In the genomic region with DNA sequence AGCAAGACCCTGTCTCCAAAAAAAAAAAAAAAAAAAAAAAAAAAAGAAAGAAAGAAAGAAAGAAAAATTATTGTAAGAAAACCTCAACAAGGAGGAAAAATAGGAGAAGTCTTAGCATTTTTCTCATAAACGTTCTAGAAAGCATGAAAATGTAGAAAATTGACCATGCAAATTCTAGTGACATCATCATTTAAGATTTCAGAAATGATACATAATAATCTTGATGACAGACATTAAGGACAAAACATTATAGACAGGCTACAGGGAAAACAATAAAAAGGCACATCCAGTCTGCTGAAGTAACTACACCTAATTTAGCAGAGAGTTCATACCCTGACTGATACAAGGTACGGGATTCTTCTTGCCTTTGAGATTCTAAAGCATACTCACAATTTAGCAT, we compare ENCODE assay signal across 24 cellular contexts.
"Had no signal": no experiment of that assay in that cellular context is flagged by ENCODE, and none has a peak within 500 bp of the region (broad histone marks: within the 10 kb centered on the region; RNA-seq: fewer than 3 reads in every experiment).

No MANE protein-coding gene starts in this region.

- H3K27ac Mint-ChIP-seq: activated T-helper 2 cell treated with anti-CD3 and anti-CD28 coated beads, Interferon-gamma antibody, Interleukin-2, Interleukin-4, amounts not matched to agents 10 μg/mL and 5 μg/mL and 100 μg/mL, durations not matched to agents 14 hours and 24 hours and 36 hours; stimulated activated naive B cell treated with anti-CD40 and anti-IgM and Interleukin-4, amounts not matched to agents 10 μg/mL and 1 μg/mL and 100 μg/mL, for 72 hours had no signal

- DNase-seq: activated CD4-positive, alpha-beta T cell treated with anti-CD3 and anti-CD28 coated beads for 4 hours; activated CD4-positive, alpha-beta T cell treated with anti-CD3 and anti-CD28 coated beads, Interleukin-2, amount 50 U/mL, for 4 hours; activated CD8-positive, alpha-beta memory T cell treated with anti-CD3 and anti-CD28 coated beads for 24 hours; anterior cingulate cortex; cerebellar nuclear complex; colonic mucosa; effector CD8-positive, alpha-beta T cell; esophagus squamous epithelium; foreskin melanocyte; left ventricle myocardium superior; mammary epithelial cell; nucleus accumbens; pancreas; stimulated activated CD4-positive, alpha-beta T cell treated with anti-CD3 and anti-CD28 coated beads, Interleukin-15, amount 100 ng/mL, for 24 hours; stimulated activated CD4-positive, alpha-beta T cell treated with anti-CD3 and anti-CD28 coated beads, Interleukin-2, amount 100 ng/mL, for 24 hours; stimulated activated naive B cell treated with anti-CD40 and anti-IgM and Interleukin-4, amounts not matched to agents 10 μg/mL and 1 μg/mL and 100 μg/mL, for 72 hours; stomach; T-helper 1 cell; T-helper 9 cell; thyroid gland; upper lobe of left lung had no signal

- ATAC-seq: left ventricle myocardium superior; pancreas; stimulated activated naive B cell treated with anti-CD40 and anti-IgM and Interleukin-4, amounts not matched to agents 10 μg/mL and 1 μg/mL and 100 μg/mL, for 72 hours had no signal

- H3K4me3 Mint-ChIP-seq: activated naive CD8-positive, alpha-beta T cell; neural crest cell; stimulated activated naive B cell treated with anti-CD40 and anti-IgM and Interleukin-4, amounts not matched to agents 10 μg/mL and 1 μg/mL and 100 μg/mL, for 72 hours had no signal

- H3K9me3 Mint-ChIP-seq: activated T-helper 2 cell treated with anti-CD3 and anti-CD28 coated beads, Interferon-gamma antibody, Interleukin-2, Interleukin-4, amounts not matched to agents 10 μg/mL and 5 μg/mL and 100 μg/mL, durations not matched to agents 14 hours and 24 hours and 36 hours; neural crest cell; stimulated activated naive B cell treated with anti-CD40 and anti-IgM and Interleukin-4, amounts not matched to agents 10 μg/mL and 1 μg/mL and 100 μg/mL, for 72 hours had no signal

- H3K4me1 Mint-ChIP-seq: neural crest cell had no signal

- H3K27me3 Mint-ChIP-seq: activated naive CD8-positive, alpha-beta T cell; stimulated activated naive B cell treated with anti-CD40 and anti-IgM and Interleukin-4, amounts not matched to agents 10 μg/mL and 1 μg/mL and 100 μg/mL, for 72 hours had no signal
